ENCODE assay signal across 31 cellular contexts in genomic region chr11:115848614-115849013, GRCh38.
A peak's percentile ranks its signal among the peaks of the same experiment; 100 is the strongest.
DNase-seq lines count a peak whose midpoint lies in the region; ATAC-seq and TF ChIP-seq lines count a peak whose summit lies in the region.
"Had no signal": no experiment of that assay in that cellular context is flagged by ENCODE, and none has a peak within 500 bp of the region (broad histone marks: within the 10 kb centered on the region; RNA-seq: fewer than 3 reads in every experiment).

No MANE protein-coding gene starts in this region.

- no peaks in the 10 kb centered on the region for H3K27me3 ChIP-seq in KMS-11 (ENCODE audit: insufficient read depth, low read depth)
- H3K27me3 ChIP-seq: BLaER1 treated with 17β-estradiol and CSF1 and Interleukin-3, amounts not matched to agents 10 nM and 100 nM; left lung; right atrium auricular region; stomach; thyroid gland; vagina had no signal

- H3K4me3 ChIP-seq in KMS-11 (IDR thresholded peaks at IDR 0.05; ENCODE audit: insufficient read depth, low read depth, low read length) = no peak overlapping the region
- H3K4me3 ChIP-seq: BLaER1 treated with 17β-estradiol and CSF1 and Interleukin-3, amounts not matched to agents 10 nM and 100 nM; GM23338; left lung; right atrium auricular region; spleen; stomach; thyroid gland; vagina had no signal

- H3K4me1 ChIP-seq in KMS-11 (ENCODE audit: low read depth, poor library complexity, severe bottlenecking) = peaks cover 32% of the 10 kb centered on the region
- H3K4me1 ChIP-seq: left lung, right atrium auricular region, spleen, thyroid gland, vagina had no signal

- intact Hi-C loops in activated T-helper 2 cell treated with anti-CD3 and anti-CD28 coated beads, Interferon-gamma antibody, Interleukin-2, Interleukin-4, amounts not matched to agents 10 μg/mL and 5 μg/mL and 100 μg/mL, durations not matched to agents 14 hours and 24 hours and 36 hours (cut with micrococcal nuclease) = no loop called here

- H3K4me1 Mint-ChIP-seq in activated T-helper 2 cell treated with anti-CD3 and anti-CD28 coated beads, Interferon-gamma antibody, Interleukin-2, Interleukin-4, amounts not matched to agents 10 μg/mL and 5 μg/mL and 100 μg/mL, durations not matched to agents 14 hours and 24 hours and 36 hours (ENCODE audit: low read depth) = peaks cover 5% of the 10 kb centered on the region
- H3K4me1 Mint-ChIP-seq: GM23338, naive B cell had no signal

- H3K36me3 Mint-ChIP-seq in activated T-helper 2 cell treated with anti-CD3 and anti-CD28 coated beads, Interferon-gamma antibody, Interleukin-2, Interleukin-4, amounts not matched to agents 10 μg/mL and 5 μg/mL and 100 μg/mL, durations not matched to agents 14 hours and 24 hours and 36 hours (ENCODE audit: low read depth) = no peaks in the 10 kb centered on the region
- H3K36me3 Mint-ChIP-seq: activated naive CD4-positive, alpha-beta T cell treated with anti-CD3 and anti-CD28 coated beads, Interleukin-2, amount 50 U/mL, for 72 hours; naive B cell had no signal

- H3K4me3 Mint-ChIP-seq in activated T-helper 2 cell treated with anti-CD3 and anti-CD28 coated beads, Interferon-gamma antibody, Interleukin-2, Interleukin-4, amounts not matched to agents 10 μg/mL and 5 μg/mL and 100 μg/mL, durations not matched to agents 14 hours and 24 hours and 36 hours (ENCODE audit: low read depth) = no peak overlapping the region
- H3K4me3 Mint-ChIP-seq: effector memory CD8-positive, alpha-beta T cell; GM23338; naive B cell had no signal

- H4K20me1 ChIP-seq in KMS-11 (ENCODE audit: insufficient read depth) = no peaks in the 10 kb centered on the region
- H4K20me1 ChIP-seq: BLaER1 treated with 17β-estradiol and CSF1 and Interleukin-3, amounts not matched to agents 10 nM and 100 nM had no signal

- no peak overlapping the region for H3K27ac Mint-ChIP-seq in activated T-helper 2 cell treated with anti-CD3 and anti-CD28 coated beads, Interferon-gamma antibody, Interleukin-2, Interleukin-4, amounts not matched to agents 10 μg/mL and 5 μg/mL and 100 μg/mL, durations not matched to agents 14 hours and 24 hours and 36 hours
- H3K27ac Mint-ChIP-seq: activated naive CD4-positive, alpha-beta T cell treated with anti-CD3 and anti-CD28 coated beads, Interleukin-2, amount 50 U/mL, for 72 hours; effector memory CD8-positive, alpha-beta T cell; GM23338; naive B cell had no signal

- H3K4me2 ChIP-seq in KMS-11 = peak overlapping the region; percentile 53
- H3K4me2 ChIP-seq: GM23338 had no signal

- peak overlapping the region; percentile 5; the same call in 1 of the 2 replicates for H3K9ac ChIP-seq in KMS-11
- H3K9ac ChIP-seq: BLaER1 treated with 17β-estradiol and CSF1 and Interleukin-3, amounts not matched to agents 10 nM and 100 nM had no signal

- H3K9me3 Mint-ChIP-seq in activated T-helper 2 cell treated with anti-CD3 and anti-CD28 coated beads, Interferon-gamma antibody, Interleukin-2, Interleukin-4, amounts not matched to agents 10 μg/mL and 5 μg/mL and 100 μg/mL, durations not matched to agents 14 hours and 24 hours and 36 hours = peaks cover 4% of the 10 kb centered on the region
- H3K9me3 Mint-ChIP-seq: effector memory CD8-positive, alpha-beta T cell; GM23338 had no signal

- DNase-seq in DMS 273 (lab: John Stamatoyannopoulos, UW; ENCODE audit: unreplicated experiment) (peak; percentile 83), OCI-M1 (lab: John Stamatoyannopoulos, UW) (peak; percentile 83), myocyte (ENCODE audit: low read depth) (peak; percentile 80)
- DNase-seq in activated T-helper 2 cell treated with anti-CD3 and anti-CD28 coated beads, Interferon-gamma antibody, Interleukin-2, Interleukin-4, amounts not matched to agents 10 μg/mL and 5 μg/mL and 100 μg/mL, durations not matched to agents 14 hours and 24 hours and 36 hours (ENCODE audit: low spot score) = no peak
- DNase-seq in stimulated activated CD4-positive, alpha-beta T cell treated with anti-CD3 and anti-CD28 coated beads, Interleukin-15, amount 100 ng/mL, for 24 hours = no peak
- DNase-seq: activated CD4-positive, alpha-beta T cell treated with anti-CD3 and anti-CD28 coated beads for 48 hours; activated T-cell treated with anti-CD3 and anti-CD28 coated beads for 4 hours; central memory CD4-positive, alpha-beta T cell; DND-41; effector memory CD8-positive, alpha-beta T cell; glutamatergic neuron; IMR-90; left lung; naive B cell; NCI-H2029; NCI-H2227 treated with DMSO at 0.1 percent for 48 hours; NCI-H526 treated with DMSO at 0.1 percent for 48 hours; SIG-M5; spleen; stomach; SW 1271; WERI-Rb-1 had no signal

- H3K36me3 ChIP-seq in KMS-11 (ENCODE audit: insufficient read depth) = no peaks in the 10 kb centered on the region
- H3K36me3 ChIP-seq: BLaER1 treated with 17β-estradiol and CSF1 and Interleukin-3, amounts not matched to agents 10 nM and 100 nM; left lung; right atrium auricular region; spleen; stomach; thyroid gland; vagina; WERI-Rb-1 had no signal

- no peak for TF ChIP-seq CTCF in KMS-11 (conservative IDR thresholded peaks at IDR 0.05; ENCODE audit: low read depth, low read length)

- H3K27me3 Mint-ChIP-seq in activated T-helper 2 cell treated with anti-CD3 and anti-CD28 coated beads, Interferon-gamma antibody, Interleukin-2, Interleukin-4, amounts not matched to agents 10 μg/mL and 5 μg/mL and 100 μg/mL, durations not matched to agents 14 hours and 24 hours and 36 hours (ENCODE audit: low read depth) = peaks cover 1% of the 10 kb centered on the region
- H3K27me3 Mint-ChIP-seq: naive B cell had no signal

- no peak for ATAC-seq in GM19395 (IDR thresholded peaks at IDR 0.05; ENCODE audit: unreplicated experiment)
- ATAC-seq: activated naive CD4-positive, alpha-beta T cell treated with anti-CD3 and anti-CD28 coated beads, Interleukin-2, amount 50 U/mL, for 72 hours; effector memory CD8-positive, alpha-beta T cell; left lung; Panc1 had no signal

- peak overlapping the region; percentile 75 for H3K27ac ChIP-seq in KMS-11
- H3K27ac ChIP-seq: BLaER1 treated with 17β-estradiol and CSF1 and Interleukin-3, amounts not matched to agents 10 nM and 100 nM; left lung; right atrium auricular region; spleen; stomach; thyroid gland; vagina; WERI-Rb-1 had no signal

- peak overlapping the region; percentile 23; the same call in 1 of the 2 replicates for H2AFZ ChIP-seq in KMS-11 (ENCODE audit: low read depth)
- H2AFZ ChIP-seq: GM23338 had no signal

- H3K79me2 ChIP-seq in KMS-11 (ENCODE audit: insufficient read depth, low read depth) = no peaks in the 10 kb centered on the region

Comparison
In these comparisons a context has a peak if more than half of its experiments do, and no peak if none do; other contexts are left out.
1. DNase-seq: peak in DMS 273 (single experiment), OCI-M1 (single experiment) and myocyte (single experiment); none in activated T-helper 2 cell treated with anti-CD3 and anti-CD28 coated beads, Interferon-gamma antibody, Interleukin-2, Interleukin-4, amounts not matched to agents 10 μg/mL and 5 μg/mL and 100 μg/mL, durations not matched to agents 14 hours and 24 hours and 36 hours (single experiment) and stimulated activated CD4-positive, alpha-beta T cell treated with anti-CD3 and anti-CD28 coated beads, Interleukin-15, amount 100 ng/mL, for 24 hours (single experiment).